In the genomic region with DNA sequence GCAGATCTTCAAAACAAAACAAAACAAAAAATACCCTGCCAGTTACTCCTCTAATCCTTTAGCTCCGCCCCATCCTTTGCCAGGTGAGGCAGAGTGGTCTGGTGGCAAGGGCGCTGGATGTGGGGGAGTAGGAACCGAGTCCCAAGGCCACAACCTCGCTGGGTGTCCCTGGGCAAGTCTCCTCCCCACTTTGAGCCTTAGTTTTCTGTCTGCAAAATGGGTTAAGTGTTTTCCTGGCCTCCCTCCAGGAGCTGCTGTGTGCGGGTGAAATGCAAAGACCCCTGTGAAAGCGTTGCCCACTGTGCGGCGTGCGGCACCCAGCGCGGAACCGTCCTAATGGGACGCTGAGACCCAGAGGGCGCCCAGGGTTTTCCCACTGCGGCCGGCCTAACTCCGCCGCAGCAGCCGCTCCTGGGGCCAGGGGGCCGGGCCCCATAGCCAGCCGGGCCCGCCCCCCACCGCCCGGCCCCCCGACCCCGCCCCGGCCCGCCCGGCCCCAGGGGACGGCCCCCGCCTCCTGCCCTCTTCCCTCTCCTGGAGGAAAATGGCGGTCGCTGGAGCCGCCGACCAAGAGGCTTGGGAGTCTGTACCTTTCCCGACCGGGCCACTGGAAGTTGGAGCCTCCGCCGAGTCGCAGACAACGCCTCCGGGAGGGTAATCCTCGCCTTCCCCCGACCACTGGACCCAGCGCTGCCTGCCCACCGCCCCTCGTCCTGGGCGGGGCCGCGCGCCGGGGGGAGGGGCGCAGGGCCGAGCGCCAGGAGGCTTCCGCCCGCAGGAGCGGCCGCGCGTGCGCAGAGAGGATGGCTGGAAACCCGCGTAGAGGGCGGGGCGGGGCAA, we compare ENCODE assay signal across 8 cellular contexts. TPM values are rescaled to one million over a fixed set of nuclear protein-coding genes. Genes with fewer than 3 reads are reported as not detected.
DNase-seq lines count a peak whose midpoint lies in the region; ATAC-seq and TF ChIP-seq lines count a peak whose summit lies in the region.

A gene with protein sequence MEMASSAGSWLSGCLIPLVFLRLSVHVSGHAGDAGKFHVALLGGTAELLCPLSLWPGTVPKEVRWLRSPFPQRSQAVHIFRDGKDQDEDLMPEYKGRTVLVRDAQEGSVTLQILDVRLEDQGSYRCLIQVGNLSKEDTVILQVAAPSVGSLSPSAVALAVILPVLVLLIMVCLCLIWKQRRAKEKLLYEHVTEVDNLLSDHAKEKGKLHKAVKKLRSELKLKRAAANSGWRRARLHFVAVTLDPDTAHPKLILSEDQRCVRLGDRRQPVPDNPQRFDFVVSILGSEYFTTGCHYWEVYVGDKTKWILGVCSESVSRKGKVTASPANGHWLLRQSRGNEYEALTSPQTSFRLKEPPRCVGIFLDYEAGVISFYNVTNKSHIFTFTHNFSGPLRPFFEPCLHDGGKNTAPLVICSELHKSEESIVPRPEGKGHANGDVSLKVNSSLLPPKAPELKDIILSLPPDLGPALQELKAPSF (plus strand): TSS at position 523 of the 840 bp plus-strand sequence. CDS start 13,327 bp downstream, outside the sequence.
A gene with protein sequence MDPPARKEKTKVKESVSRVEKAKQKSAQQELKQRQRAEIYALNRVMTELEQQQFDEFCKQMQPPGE (minus strand): TSS at position 798 of the 840 bp plus-strand sequence. CDS start 853 bp downstream, outside the sequence.

- H3K14ac ChIP-seq in neuronal stem cell (ENCODE audit: low read length) = no peak within 1 kb of the TSS

- peak within 1 kb of the TSS; percentile 69 for H3K4me3 ChIP-seq in H7 (ENCODE audit: insufficient read depth, low read depth, low read length)
- peak within 1 kb of the TSS; percentile 94 for H3K4me3 ChIP-seq in Loucy (ENCODE audit: low read length, poor library complexity, severe bottlenecking)
- H3K4me3 ChIP-seq in neuronal stem cell (ENCODE audit: low read length in 2 of 2) = peak within 1 kb of the TSS; percentile 74 to 85
- H3K4me3 ChIP-seq in subcutaneous abdominal adipose tissue (ENCODE audit: low read depth in 1 of 5, low read length in 5 of 5) = peak within 1 kb of the TSS; percentile 84 to 92 (median 88)

- peak within 1 kb of the TSS; percentile 100 for H3K27ac ChIP-seq in foreskin keratinocyte
- H3K27ac ChIP-seq in neuronal stem cell (replicated peaks; ENCODE audit: low read length) = peak within 1 kb of the TSS; percentile 100
- H3K27ac ChIP-seq in subcutaneous abdominal adipose tissue (ENCODE audit: low read depth, low read length) = peak within 1 kb of the TSS; percentile 85

- no peaks in the 10 kb centered on the region for H4K20me1 ChIP-seq in Loucy (ENCODE audit: insufficient read depth, low read length, poor library complexity, severe bottlenecking)

- ATAC-seq in foreskin keratinocyte = peak; percentile 89

- no peaks in the 10 kb centered on the region for H3K9me2 ChIP-seq in Loucy (replicated peaks; ENCODE audit: low read depth, low read length)

- H2BK5ac ChIP-seq in neuronal stem cell (ENCODE audit: low read length) = peak within 1 kb of the TSS; percentile 90

- no peak within 1 kb of the TSS for H2BK15ac ChIP-seq in neuronal stem cell (ENCODE audit: low read length)

- DNase-seq in EL (peak; percentile 87), H7 (peak; percentile 99), SHP77 treated with DMSO at 0.1 percent for 48 hours (lab: John Stamatoyannopoulos, UW) (peak; percentile 67), activated gamma-delta T cell treated with Interleukin-2 at 50 U/mL for 16 hours (peak; percentile 94), foreskin keratinocyte (peak; percentile 51 to 79), neuronal stem cell (ENCODE audit: low spot score) (peak; percentile 94)

- H4K8ac ChIP-seq in neuronal stem cell (ENCODE audit: low read depth, low read length) = no peak within 1 kb of the TSS

- no CpG with 5 or more reads among the region's 66 CpGs for WGBS in neuronal stem cell (ENCODE audit: extremely low coverage in 2 of 2, insufficient read length in 2 of 2, insufficient replicate concordance in 1 of 2), 2 donors

- H3F3A ChIP-seq in Loucy (ENCODE audit: low read depth) = no peaks in the 10 kb centered on the region; the same call in 1 of the 2 replicates

- no peak within 1 kb of the TSS for H4K91ac ChIP-seq in neuronal stem cell (ENCODE audit: low read depth, low read length, poor library complexity)

- no peak within 1 kb of the TSS for H2BK120ac ChIP-seq in neuronal stem cell (ENCODE audit: low read depth, low read length)

- peak within 1 kb of the TSS; percentile 26 for H3K23ac ChIP-seq in neuronal stem cell (ENCODE audit: low read depth, low read length, poor library complexity)

- peak within 1 kb of the TSS; percentile 100 for H3K18ac ChIP-seq in neuronal stem cell (ENCODE audit: low read length)

- H3K36me3 ChIP-seq in H7 (replicated peaks; ENCODE audit: control insufficient read depth, insufficient read depth, low read length) (no peaks in the 10 kb centered on the region), Loucy (ENCODE audit: insufficient read depth, low read length) (no peaks in the 10 kb centered on the region), neuronal stem cell (replicated peaks in 1 of 2; ENCODE audit: control insufficient read depth in 2 of 2, insufficient read depth in 2 of 2, low read length in 2 of 2) (peaks cover 0 to 12% of the 10 kb centered on the region in 2 donors), subcutaneous abdominal adipose tissue (ENCODE audit: control insufficient read depth in 5 of 5, insufficient read depth in 5 of 5, low read length in 5 of 5) (peaks cover 0 to 4% (median 3%) of the 10 kb centered on the region in 5 donors)

- H2AK5ac ChIP-seq in neuronal stem cell (ENCODE audit: low read depth, low read length) = peak within 1 kb of the TSS; percentile 41

- H2AFZ ChIP-seq in Loucy (ENCODE audit: low read length) (peak within 1 kb of the TSS; percentile 94), neuronal stem cell (ENCODE audit: low read length) (peak within 1 kb of the TSS; percentile 99)

- H3K9ac ChIP-seq in Loucy (ENCODE audit: low read depth, low read length, poor library complexity, severe bottlenecking) (peak within 1 kb of the TSS; percentile 85), neuronal stem cell (ENCODE audit: low read depth, low read length, poor library complexity) (peak within 1 kb of the TSS; percentile 96), subcutaneous abdominal adipose tissue (ENCODE audit: low read length in 5 of 5) (peak within 1 kb of the TSS; percentile 88 to 94 (median 91))

- H3K4me2 ChIP-seq in Loucy (ENCODE audit: low read depth, low read length, poor library complexity, severe bottlenecking) (peak within 1 kb of the TSS; percentile 93), neuronal stem cell (ENCODE audit: insufficient read depth, low read length, poor library complexity, severe bottlenecking) (peak within 1 kb of the TSS; percentile 71)

- no peak for TF ChIP-seq CTCF in Loucy (conservative IDR thresholded peaks at IDR 0.05; ENCODE audit: low read length)
- TF ChIP-seq CTCF in foreskin keratinocyte (conservative IDR thresholded peaks at IDR 0.05) = no peak

- H3K9me3 ChIP-seq in Loucy (ENCODE audit: insufficient read depth, low read depth, low read length) = no peaks in the 10 kb centered on the region
- H3K9me3 ChIP-seq in neuronal stem cell (replicated peaks in 1 of 2; ENCODE audit: control insufficient read depth in 2 of 2, insufficient read depth in 1 of 2, low read depth in 1 of 2, low read length in 2 of 2) = no peaks in the 10 kb centered on the region
- no peaks in the 10 kb centered on the region for H3K9me3 ChIP-seq in subcutaneous abdominal adipose tissue (ENCODE audit: control insufficient read depth in 5 of 5, low read length in 5 of 5)

- no peak within 1 kb of the TSS for H2BK12ac ChIP-seq in neuronal stem cell (ENCODE audit: low read length)

- no peaks in the 10 kb centered on the region for H3K27me3 ChIP-seq in H7 (ENCODE audit: control insufficient read depth, insufficient read depth, low read length)
- no peaks in the 10 kb centered on the region for H3K27me3 ChIP-seq in Loucy (ENCODE audit: insufficient read depth, low read length, poor library complexity, severe bottlenecking)
- no peaks in the 10 kb centered on the region for H3K27me3 ChIP-seq in foreskin keratinocyte
- no peaks in the 10 kb centered on the region for H3K27me3 ChIP-seq in neuronal stem cell (ENCODE audit: control insufficient read depth in 3 of 3, insufficient read depth in 3 of 3, low read depth in 1 of 3, low read length in 3 of 3)
- H3K27me3 ChIP-seq in subcutaneous abdominal adipose tissue (ENCODE audit: control insufficient read depth in 5 of 5, insufficient read depth in 4 of 5, low read length in 5 of 5) = no peaks in the 10 kb centered on the region

- peaks cover 9% of the 10 kb centered on the region for H3K79me2 ChIP-seq in Loucy (ENCODE audit: insufficient read depth, low read length)

- H3K4ac ChIP-seq in neuronal stem cell (ENCODE audit: low read length) = no peak within 1 kb of the TSS

- H3K79me1 ChIP-seq in neuronal stem cell (ENCODE audit: low read depth, low read length) = peaks cover 1% of the 10 kb centered on the region

- peaks cover 24% of the 10 kb centered on the region for H3K4me1 ChIP-seq in Loucy (ENCODE audit: insufficient read depth, low read length, poor library complexity, severe bottlenecking)
- peaks cover 7% of the 10 kb centered on the region for H3K4me1 ChIP-seq in foreskin keratinocyte
- H3K4me1 ChIP-seq in neuronal stem cell (ENCODE audit: control insufficient read depth in 2 of 2, insufficient read depth in 1 of 2, low read depth in 1 of 2, low read length in 2 of 2) = peaks cover 3 to 6% of the 10 kb centered on the region in 2 donors
- H3K4me1 ChIP-seq in subcutaneous abdominal adipose tissue (ENCODE audit: control insufficient read depth in 5 of 5, insufficient read depth in 5 of 5, low read length in 5 of 5) = peaks cover 6 to 27% (median 22%) of the 10 kb centered on the region in 5 donors

RNA-seq across cellular contexts. Expression of the first gene that starts in this region (rescaled TPM):
- total RNA-seq in H7 (2014; rRNA removed; shearing (Covaris generic)) = 4.6 and 5.0 TPM in 2 replicates
- 4.4 and 4.7 TPM in 2 replicates for total RNA-seq in foreskin keratinocyte
- polyA plus RNA-seq in foreskin keratinocyte = 1.8 TPM in 2 replicates
- polyA plus RNA-seq in neuronal stem cell (2013, experiment 1 of 2) = 3.1 TPM
- 3.0 TPM for polyA plus RNA-seq in neuronal stem cell (2013, experiment 2 of 2)

RNA-seq across cellular contexts. Expression of the second gene that starts in this region (rescaled TPM):
- total RNA-seq in H7 (2014; rRNA removed; shearing (Covaris generic)) = 45.4 and 65.2 TPM in 2 replicates
- 18.0 and 19.6 TPM in 2 replicates for total RNA-seq in foreskin keratinocyte
- polyA plus RNA-seq in foreskin keratinocyte = 26.3 and 28.3 TPM in 2 replicates
- polyA plus RNA-seq in neuronal stem cell (2013, experiment 1 of 2) = 100 TPM
- 103 TPM for polyA plus RNA-seq in neuronal stem cell (2013, experiment 2 of 2)

Comparison
In these comparisons a context has a peak if more than half of its experiments do, and no peak if none do; other contexts are left out.
1. Peak in every context shown above with its lines: DNase-seq, ATAC-seq, H3K4me3 ChIP-seq and H3K27ac ChIP-seq.